Comparison of ENCODE assay signal across 1 cellular context in genomic region chr20:34515484-34516037, GRCh38.
TF ChIP-seq lines count a peak whose summit lies in the region.

No MANE protein-coding gene starts in this region.

TF ChIP-seq in HepG2, 621 proteins besides CTCF, POLR2A, EP300 and RAD21 (continued from another document and continues in another):
- no peak; the same call in 1 of the 2 replicates for TF ChIP-seq DZIP1 (CRISPR knock-in tag; IDR thresholded peaks at IDR 0.05)
- TF ChIP-seq, protein P1, sequence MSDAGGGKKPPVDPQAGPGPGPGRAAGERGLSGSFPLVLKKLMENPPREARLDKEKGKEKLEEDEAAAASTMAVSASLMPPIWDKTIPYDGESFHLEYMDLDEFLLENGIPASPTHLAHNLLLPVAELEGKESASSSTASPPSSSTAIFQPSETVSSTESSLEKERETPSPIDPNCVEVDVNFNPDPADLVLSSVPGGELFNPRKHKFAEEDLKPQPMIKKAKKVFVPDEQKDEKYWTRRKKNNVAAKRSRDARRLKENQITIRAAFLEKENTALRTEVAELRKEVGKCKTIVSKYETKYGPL (CRISPR knock-in tag; IDR thresholded peaks at IDR 0.05), result 0 out of 2 replicates have a peak, but pooled peaks have one; percentile 51
- TF ChIP-seq HDAC2 (CRISPR knock-in tag; IDR thresholded peaks at IDR 0.05), result peak; percentile 7; the same call in 1 of the 2 replicates
- TF ChIP-seq ATM (IDR thresholded peaks at IDR 0.05; ENCODE audit: borderline replicate concordance), result no peak
- no peak for TF ChIP-seq CCDC6 (CRISPR knock-in tag; IDR thresholded peaks at IDR 0.05)
- 0 out of 4 replicates have a peak, but pooled peaks of 1 of the 2 experiments have one; percentile 15 for TF ChIP-seq KLF16 (CRISPR knock-in tag; IDR thresholded peaks at IDR 0.05)
- no peak for TF ChIP-seq HOXA9 (CRISPR knock-in tag; IDR thresholded peaks at IDR 0.05; ENCODE audit: borderline replicate concordance)
- no peak; the same call in 1 of the 2 replicates for TF ChIP-seq ZNF510 (CRISPR knock-in tag; IDR thresholded peaks at IDR 0.05; ENCODE audit: low read depth)
- no peak for TF ChIP-seq PCBP2 (optimal IDR thresholded peaks at IDR 0.05; ENCODE audit: low read depth, low read length, poor library complexity, severe bottlenecking)
- TF ChIP-seq CERS6 (CRISPR knock-in tag; IDR thresholded peaks at IDR 0.05), result 0 out of 2 replicates have a peak, but pooled peaks have one; percentile 21
- no peak for TF ChIP-seq TRAFD1 (CRISPR knock-in tag; IDR thresholded peaks at IDR 0.05; ENCODE audit: borderline replicate concordance)
- no peak; the same call in 1 of the 2 replicates for TF ChIP-seq PAWR (CRISPR knock-in tag; IDR thresholded peaks at IDR 0.05; ENCODE audit: borderline replicate concordance)
- no peak for TF ChIP-seq TCF7L2 (IDR thresholded peaks at IDR 0.05; ENCODE audit: low read depth, low read length)
- TF ChIP-seq ZNF550 (CRISPR knock-in tag; IDR thresholded peaks at IDR 0.05; ENCODE audit: borderline replicate concordance), result 0 out of 2 replicates have a peak, but pooled peaks have one; percentile 22
- TF ChIP-seq, protein P2, sequence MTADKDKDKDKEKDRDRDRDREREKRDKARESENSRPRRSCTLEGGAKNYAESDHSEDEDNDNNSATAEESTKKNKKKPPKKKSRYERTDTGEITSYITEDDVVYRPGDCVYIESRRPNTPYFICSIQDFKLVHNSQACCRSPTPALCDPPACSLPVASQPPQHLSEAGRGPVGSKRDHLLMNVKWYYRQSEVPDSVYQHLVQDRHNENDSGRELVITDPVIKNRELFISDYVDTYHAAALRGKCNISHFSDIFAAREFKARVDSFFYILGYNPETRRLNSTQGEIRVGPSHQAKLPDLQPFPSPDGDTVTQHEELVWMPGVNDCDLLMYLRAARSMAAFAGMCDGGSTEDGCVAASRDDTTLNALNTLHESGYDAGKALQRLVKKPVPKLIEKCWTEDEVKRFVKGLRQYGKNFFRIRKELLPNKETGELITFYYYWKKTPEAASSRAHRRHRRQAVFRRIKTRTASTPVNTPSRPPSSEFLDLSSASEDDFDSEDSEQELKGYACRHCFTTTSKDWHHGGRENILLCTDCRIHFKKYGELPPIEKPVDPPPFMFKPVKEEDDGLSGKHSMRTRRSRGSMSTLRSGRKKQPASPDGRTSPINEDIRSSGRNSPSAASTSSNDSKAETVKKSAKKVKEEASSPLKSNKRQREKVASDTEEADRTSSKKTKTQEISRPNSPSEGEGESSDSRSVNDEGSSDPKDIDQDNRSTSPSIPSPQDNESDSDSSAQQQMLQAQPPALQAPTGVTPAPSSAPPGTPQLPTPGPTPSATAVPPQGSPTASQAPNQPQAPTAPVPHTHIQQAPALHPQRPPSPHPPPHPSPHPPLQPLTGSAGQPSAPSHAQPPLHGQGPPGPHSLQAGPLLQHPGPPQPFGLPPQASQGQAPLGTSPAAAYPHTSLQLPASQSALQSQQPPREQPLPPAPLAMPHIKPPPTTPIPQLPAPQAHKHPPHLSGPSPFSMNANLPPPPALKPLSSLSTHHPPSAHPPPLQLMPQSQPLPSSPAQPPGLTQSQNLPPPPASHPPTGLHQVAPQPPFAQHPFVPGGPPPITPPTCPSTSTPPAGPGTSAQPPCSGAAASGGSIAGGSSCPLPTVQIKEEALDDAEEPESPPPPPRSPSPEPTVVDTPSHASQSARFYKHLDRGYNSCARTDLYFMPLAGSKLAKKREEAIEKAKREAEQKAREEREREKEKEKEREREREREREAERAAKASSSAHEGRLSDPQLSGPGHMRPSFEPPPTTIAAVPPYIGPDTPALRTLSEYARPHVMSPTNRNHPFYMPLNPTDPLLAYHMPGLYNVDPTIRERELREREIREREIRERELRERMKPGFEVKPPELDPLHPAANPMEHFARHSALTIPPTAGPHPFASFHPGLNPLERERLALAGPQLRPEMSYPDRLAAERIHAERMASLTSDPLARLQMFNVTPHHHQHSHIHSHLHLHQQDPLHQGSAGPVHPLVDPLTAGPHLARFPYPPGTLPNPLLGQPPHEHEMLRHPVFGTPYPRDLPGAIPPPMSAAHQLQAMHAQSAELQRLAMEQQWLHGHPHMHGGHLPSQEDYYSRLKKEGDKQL (CRISPR knock-in tag; IDR thresholded peaks at IDR 0.05; ENCODE audit: low read depth), result no peak
- TF ChIP-seq ZNF709 (CRISPR knock-in tag; IDR thresholded peaks at IDR 0.05), result 0 out of 2 replicates have a peak, but pooled peaks have one; percentile 22
- TF ChIP-seq ZBTB2 (CRISPR knock-in tag; IDR thresholded peaks at IDR 0.05; ENCODE audit: low read depth), result no peak
- TF ChIP-seq GLI4 (CRISPR knock-in tag; IDR thresholded peaks at IDR 0.05; ENCODE audit: borderline replicate concordance), result no peak
- peak; percentile 27; the same call in 1 of the 2 replicates for TF ChIP-seq ZNF256 (CRISPR knock-in tag; conservative IDR thresholded peaks at IDR 0.05)
- TF ChIP-seq ZNF564 (CRISPR knock-in tag; IDR thresholded peaks at IDR 0.05), result no peak
- TF ChIP-seq, protein P3, sequence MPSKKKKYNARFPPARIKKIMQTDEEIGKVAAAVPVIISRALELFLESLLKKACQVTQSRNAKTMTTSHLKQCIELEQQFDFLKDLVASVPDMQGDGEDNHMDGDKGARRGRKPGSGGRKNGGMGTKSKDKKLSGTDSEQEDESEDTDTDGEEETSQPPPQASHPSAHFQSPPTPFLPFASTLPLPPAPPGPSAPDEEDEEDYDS (CRISPR knock-in tag; IDR thresholded peaks at IDR 0.05), result peak; percentile 9; the same call in 1 of the 2 replicates
- TF ChIP-seq ZNF232 (CRISPR knock-in tag; IDR thresholded peaks at IDR 0.05; ENCODE audit: borderline replicate concordance), result 0 out of 2 replicates have a peak, but pooled peaks have one; percentile 36
- no peak for TF ChIP-seq ELF4 (CRISPR knock-in tag; IDR thresholded peaks at IDR 0.05; ENCODE audit: borderline replicate concordance)
- no peak for TF ChIP-seq CCAR2 (optimal IDR thresholded peaks at IDR 0.05; ENCODE audit: low read depth, low read length)
- peak; percentile 88 for TF ChIP-seq KMT2A (CRISPR knock-in tag; IDR thresholded peaks at IDR 0.05)
- peak; percentile 46 for TF ChIP-seq AKNA (CRISPR knock-in tag; IDR thresholded peaks at IDR 0.05; ENCODE audit: borderline replicate concordance)
- TF ChIP-seq ETS1 (CRISPR knock-in tag; IDR thresholded peaks at IDR 0.05), result no peak
- no peak for TF ChIP-seq IRX3 (CRISPR knock-in tag; IDR thresholded peaks at IDR 0.05; ENCODE audit: borderline replicate concordance, low read depth)
- no peak for TF ChIP-seq ZNF34 (CRISPR knock-in tag; IDR thresholded peaks at IDR 0.05; ENCODE audit: borderline replicate concordance)
